30 cellular contexts compared by ENCODE assay signal in the genomic region with DNA sequence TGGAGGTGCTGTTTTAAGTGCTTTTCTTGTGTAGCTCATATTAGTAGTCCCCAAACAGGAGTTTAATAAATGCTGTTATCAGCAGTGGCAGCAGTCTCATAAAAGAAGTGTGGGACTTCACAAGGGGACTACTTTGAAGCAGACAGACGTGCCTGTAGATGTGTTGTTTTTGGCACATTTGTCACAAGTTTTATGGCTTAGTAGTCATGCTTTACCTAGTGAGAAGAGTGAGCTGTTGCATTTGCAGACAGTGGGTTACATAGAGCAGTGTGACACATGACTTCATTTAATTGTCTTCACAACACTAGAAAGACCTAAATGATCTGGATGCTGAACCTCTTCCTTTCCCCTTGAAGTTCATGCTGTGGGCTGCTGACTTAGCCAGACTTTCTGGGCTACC.
"Had no signal": no experiment of that assay in that cellular context is flagged by ENCODE, and none has a peak within 500 bp of the region (broad histone marks: within the 10 kb centered on the region; RNA-seq: fewer than 3 reads in every experiment).

No MANE protein-coding gene starts in this region.

- H3K4me3 ChIP-seq: coronary artery, esophagus squamous epithelium, left lung, mucosa of descending colon, neural progenitor cell, right atrium auricular region, smooth muscle cell, suprapubic skin, transverse colon, upper lobe of right lung, uterus had no signal

- ATAC-seq: left cardiac atrium; left lung; mucosa of descending colon; sciatic nerve; stimulated activated naive CD8-positive, alpha-beta T cell treated with anti-CD3 and anti-CD28 coated beads, Interleukin-15, amount 100 ng/mL, for 72 hours; upper lobe of right lung had no signal

- H3K4me2 ChIP-seq: neural progenitor cell, smooth muscle cell had no signal

- H3K27me3 ChIP-seq: esophagus squamous epithelium, neural progenitor cell, right atrium auricular region, suprapubic skin, transverse colon, upper lobe of right lung, uterus had no signal

- DNase-seq: dermis blood vessel endothelial cell; effector memory CD4-positive, alpha-beta T cell; erythroblast; esophagus squamous epithelium; head of caudate nucleus; left cardiac atrium; left lung; mesenchymal stem cell; mucosa of descending colon; naive B cell; stimulated activated CD4-positive, alpha-beta T cell treated with anti-CD3 and anti-CD28 coated beads, Interleukin-12 subunit alpha, Interleukin-12 subunit beta, amount 100 ng/mL, for 4 hours; stimulated activated CD4-positive, alpha-beta T cell treated with anti-CD3 and anti-CD28 coated beads, Interleukin-1b, Interleukin-23, amount 100 ng/mL, for 48 hours; stimulated activated CD4-positive, alpha-beta T cell treated with anti-CD3 and anti-CD28 coated beads, Interleukin-4, amount 100 ng/mL, for 1 hour; stimulated activated CD8-positive, alpha-beta memory T cell treated with anti-CD3 and anti-CD28 coated beads, Interleukin-4, amount 100 ng/mL, for 48 hours; stimulated activated naive CD4-positive, alpha-beta T cell; stimulated activated naive CD8-positive, alpha-beta T cell treated with anti-CD3 and anti-CD28 coated beads, Interleukin-15, amount 100 ng/mL, for 72 hours; transverse colon; upper lobe of right lung; uterus had no signal

- H3K4me3 Mint-ChIP-seq: mesothelial cell of epicardium; naive B cell; nephron; neural progenitor cell; stimulated activated naive CD8-positive, alpha-beta T cell treated with anti-CD3 and anti-CD28 coated beads, Interleukin-15, amount 100 ng/mL, for 72 hours had no signal

- H3K79me2 ChIP-seq: parathyroid adenoma had no signal

- H3K27me3 Mint-ChIP-seq: stimulated activated naive CD8-positive, alpha-beta T cell treated with anti-CD3 and anti-CD28 coated beads, Interleukin-15, amount 100 ng/mL, for 72 hours had no signal

- H3K4me1 ChIP-seq: esophagus squamous epithelium, left lung, neural progenitor cell, parathyroid adenoma, right atrium auricular region, suprapubic skin, transverse colon, upper lobe of right lung, uterus had no signal

- H2AFZ ChIP-seq: neural progenitor cell, parathyroid adenoma had no signal

- H3K27ac ChIP-seq: coronary artery, esophagus squamous epithelium, left lung, neural progenitor cell, parathyroid adenoma, right atrium auricular region, suprapubic skin, transverse colon, upper lobe of right lung, uterus had no signal

- H3K9me3 ChIP-seq: esophagus squamous epithelium, left lung, mucosa of descending colon, right atrium auricular region, suprapubic skin, transverse colon, upper lobe of right lung, uterus had no signal

- H3K36me3 Mint-ChIP-seq: mesothelial cell of epicardium, naive B cell, neural progenitor cell had no signal

- H3K9ac ChIP-seq: neural progenitor cell, parathyroid adenoma had no signal

- H3K9me3 Mint-ChIP-seq: mesothelial cell of epicardium; naive B cell; nephron; neural progenitor cell; stimulated activated naive CD8-positive, alpha-beta T cell treated with anti-CD3 and anti-CD28 coated beads, Interleukin-15, amount 100 ng/mL, for 72 hours had no signal

- FAIRE-seq: keratinocyte had no signal

- H3K36me3 ChIP-seq: esophagus squamous epithelium, left lung, neural progenitor cell, right atrium auricular region, suprapubic skin, transverse colon, upper lobe of right lung, uterus had no signal

- H3K27ac Mint-ChIP-seq: mesothelial cell of epicardium; naive B cell; nephron; neural progenitor cell; progenitor cell of endocrine pancreas; stimulated activated naive CD8-positive, alpha-beta T cell treated with anti-CD3 and anti-CD28 coated beads, Interleukin-15, amount 100 ng/mL, for 72 hours had no signal

- H3K4me1 Mint-ChIP-seq: mesothelial cell of epicardium; naive B cell; stimulated activated naive CD8-positive, alpha-beta T cell treated with anti-CD3 and anti-CD28 coated beads, Interleukin-15, amount 100 ng/mL, for 72 hours had no signal
